In the genomic region with DNA sequence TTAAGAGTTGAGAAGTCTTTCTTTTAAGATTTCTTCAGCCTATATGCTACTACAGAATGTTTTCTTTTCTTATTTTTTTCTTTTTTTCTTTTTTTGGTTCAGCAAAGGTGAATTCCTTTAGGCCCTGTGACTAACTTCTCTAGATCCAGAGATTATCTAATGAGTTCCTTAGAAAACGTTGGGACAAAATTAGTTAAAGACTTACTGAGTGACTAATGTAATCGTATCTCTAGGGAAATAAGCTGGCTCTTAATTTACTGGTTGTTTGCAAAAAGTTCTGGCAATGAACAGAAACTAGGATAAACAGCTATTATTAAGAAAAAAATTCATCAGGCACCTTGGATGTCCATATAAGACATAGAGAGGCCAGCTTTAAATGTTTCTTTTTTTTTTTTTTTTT, we compare ENCODE assay signal across 20 cellular contexts. TPM values are rescaled to one million over a fixed set of nuclear protein-coding genes. Genes with fewer than 3 reads are reported as not detected.
"Had no signal": no experiment of that assay in that cellular context is flagged by ENCODE, and none has a peak within 500 bp of the region (broad histone marks: within the 10 kb centered on the region; RNA-seq: fewer than 3 reads in every experiment).

No MANE protein-coding gene starts in this region.

- H3K36me3 ChIP-seq: sigmoid colon, thoracic aorta had no signal

- H3K36me3 Mint-ChIP-seq: activated naive CD4-positive, alpha-beta T cell treated with anti-CD3 and anti-CD28 coated beads, Interleukin-2, amount 50 U/mL, for 24 hours; natural killer cell treated with Interleukin-12 subunit alpha and Interleukin-12 subunit beta and Interleukin-15 and Interleukin-18, amount 100 ng/mL, for 72 hours had no signal

- H3K4me3 ChIP-seq: dorsolateral prefrontal cortex, psoas muscle, sigmoid colon, thoracic aorta had no signal

- H3K4me3 Mint-ChIP-seq: activated CD4-positive, alpha-beta T cell treated with anti-CD3 and anti-CD28 coated beads, Interleukin-2, amount 10 ng/mL, durations not matched to agents 7 days and 5 days; activated naive CD4-positive, alpha-beta T cell treated with anti-CD3 and anti-CD28 coated beads, Interleukin-2, amount 50 U/mL, for 24 hours; natural killer cell treated with Interleukin-12 subunit alpha and Interleukin-12 subunit beta and Interleukin-15 and Interleukin-18, amount 100 ng/mL, for 72 hours; stimulated activated naive CD8-positive, alpha-beta T cell treated with anti-CD3 and anti-CD28 coated beads, Interleukin-15, amount 100 ng/mL, for 72 hours; T-helper 17 cell had no signal

- H3K27me3 ChIP-seq: dorsolateral prefrontal cortex, sigmoid colon had no signal

- DNase-seq: activated CD4-positive, alpha-beta T cell treated with anti-CD3 and anti-CD28 coated beads, Interleukin-2, amount 10 ng/mL, durations not matched to agents 7 days and 5 days; activated CD4-positive, CD25-positive, alpha-beta regulatory T cell; amygdala; dorsolateral prefrontal cortex; left cardiac atrium; occipital lobe; psoas muscle; sigmoid colon; stimulated activated CD4-positive, alpha-beta T cell treated with anti-CD3 and anti-CD28 coated beads, Interleukin-15, amount 100 ng/mL, for 24 hours; stimulated activated CD4-positive, alpha-beta T cell treated with anti-CD3 and anti-CD28 coated beads, Interleukin-4, amount 100 ng/mL, for 4 hours; stimulated activated naive CD8-positive, alpha-beta T cell treated with anti-CD3 and anti-CD28 coated beads, Interleukin-15, amount 100 ng/mL, for 72 hours; T-helper 17 cell had no signal

- H3K27ac Mint-ChIP-seq: activated CD4-positive, alpha-beta T cell treated with anti-CD3 and anti-CD28 coated beads, Interleukin-2, amount 10 ng/mL, durations not matched to agents 7 days and 5 days; activated naive CD4-positive, alpha-beta T cell treated with anti-CD3 and anti-CD28 coated beads, Interleukin-2, amount 50 U/mL, for 24 hours; natural killer cell treated with Interleukin-12 subunit alpha and Interleukin-12 subunit beta and Interleukin-15 and Interleukin-18, amount 100 ng/mL, for 72 hours; stimulated activated naive CD8-positive, alpha-beta T cell treated with anti-CD3 and anti-CD28 coated beads, Interleukin-15, amount 100 ng/mL, for 72 hours; T-helper 17 cell had no signal

- H3K4me1 Mint-ChIP-seq: activated CD4-positive, alpha-beta T cell treated with anti-CD3 and anti-CD28 coated beads, Interleukin-2, amount 10 ng/mL, durations not matched to agents 7 days and 5 days; activated naive CD4-positive, alpha-beta T cell treated with anti-CD3 and anti-CD28 coated beads, Interleukin-2, amount 50 U/mL, for 24 hours; stimulated activated naive CD8-positive, alpha-beta T cell treated with anti-CD3 and anti-CD28 coated beads, Interleukin-15, amount 100 ng/mL, for 72 hours; T-helper 17 cell had no signal

- H3K27ac ChIP-seq: dorsolateral prefrontal cortex, psoas muscle, sigmoid colon, thoracic aorta had no signal

- H3K9me3 ChIP-seq: psoas muscle, sigmoid colon, thoracic aorta had no signal

- H3K4me1 ChIP-seq: psoas muscle had no signal

- H3K9me3 Mint-ChIP-seq: activated CD4-positive, alpha-beta T cell treated with anti-CD3 and anti-CD28 coated beads, Interleukin-2, amount 10 ng/mL, durations not matched to agents 7 days and 5 days; activated naive CD4-positive, alpha-beta T cell treated with anti-CD3 and anti-CD28 coated beads, Interleukin-2, amount 50 U/mL, for 24 hours; natural killer cell treated with Interleukin-12 subunit alpha and Interleukin-12 subunit beta and Interleukin-15 and Interleukin-18, amount 100 ng/mL, for 72 hours; stimulated activated naive CD8-positive, alpha-beta T cell treated with anti-CD3 and anti-CD28 coated beads, Interleukin-15, amount 100 ng/mL, for 72 hours had no signal

- H3K27me3 Mint-ChIP-seq: activated CD4-positive, alpha-beta T cell treated with anti-CD3 and anti-CD28 coated beads, Interleukin-2, amount 10 ng/mL, durations not matched to agents 7 days and 5 days; natural killer cell treated with Interleukin-12 subunit alpha and Interleukin-12 subunit beta and Interleukin-15 and Interleukin-18, amount 100 ng/mL, for 72 hours; stimulated activated naive CD8-positive, alpha-beta T cell treated with anti-CD3 and anti-CD28 coated beads, Interleukin-15, amount 100 ng/mL, for 72 hours had no signal

- ATAC-seq: esophagus mucosa; natural killer cell treated with Interleukin-12 subunit alpha and Interleukin-12 subunit beta and Interleukin-15 and Interleukin-18, amount 100 ng/mL, for 72 hours; psoas muscle; stimulated activated naive CD8-positive, alpha-beta T cell treated with anti-CD3 and anti-CD28 coated beads, Interleukin-15, amount 100 ng/mL, for 72 hours; T-helper 17 cell had no signal

RNA-seq across cellular contexts. Expression of a gene that starts 30.7 kb away (rescaled TPM):
- total RNA-seq: activated CD4-positive, alpha-beta T cell treated with anti-CD3 and anti-CD28 coated beads, Interleukin-2, amount 10 ng/mL, durations not matched to agents 7 days and 5 days; activated CD8-positive, alpha-beta memory T cell treated with anti-CD3 and anti-CD28 coated beads for 36 hours; chondrocyte; dorsolateral prefrontal cortex; esophagus mucosa; left cardiac atrium; lung microvascular endothelial cell; natural killer cell treated with Interleukin-12 subunit alpha and Interleukin-12 subunit beta and Interleukin-15 and Interleukin-18, amount 100 ng/mL, for 72 hours; occipital lobe; psoas muscle; sigmoid colon; T-helper 17 cell; thoracic aorta; ureter had no signal
